In genomic region chr19:35539314-35539713, GRCh38 we compare ENCODE assay signal across 36 cellular contexts. TPM values are rescaled to one million over a fixed set of nuclear protein-coding genes. Genes with fewer than 3 reads are reported as not detected.
"Had no signal": no experiment of that assay in that cellular context is flagged by ENCODE, and none has a peak within 500 bp of the region (broad histone marks: within the 10 kb centered on the region; RNA-seq: fewer than 3 reads in every experiment).

No MANE protein-coding gene starts in this region.

- H3K27ac ChIP-seq: coronary artery, esophagus muscularis mucosa, heart right ventricle, left lung, prostate gland, right atrium auricular region, testis, tibial artery had no signal

- FAIRE-seq: endothelial cell of umbilical vein, islet of Langerhans had no signal

- H3K4me2 ChIP-seq: smooth muscle cell had no signal

- H3K36me3 ChIP-seq: left lung, prostate gland, right atrium auricular region, tibial artery had no signal

- DNase-seq: dermis blood vessel endothelial cell; effector memory CD4-positive, alpha-beta T cell; foreskin melanocyte; glutamatergic neuron; heart right ventricle; hippocampal formation; left cardiac atrium; left lung; mesenchymal stem cell; mucosa of descending colon; naive B cell; nucleus accumbens; stimulated activated CD4-positive, alpha-beta T cell treated with anti-CD3 and anti-CD28 coated beads, Interleukin-12 subunit alpha, Interleukin-12 subunit beta, amount 100 ng/mL, for 4 hours; stimulated activated CD4-positive, alpha-beta T cell treated with anti-CD3 and anti-CD28 coated beads, Interleukin-2, amount 100 ng/mL, for 24 hours; stimulated activated CD4-positive, alpha-beta T cell treated with anti-CD3 and anti-CD28 coated beads, Interleukin-4, amount 100 ng/mL, for 24 hours; stimulated activated naive CD4-positive, alpha-beta T cell treated with Interleukin-2 at 50 U/mL for 16 hours; substantia nigra; testis; tibial artery had no signal

- H3K27me3 ChIP-seq: right atrium auricular region, testis had no signal

- H3K4me3 ChIP-seq: coronary artery, esophagus muscularis mucosa, heart right ventricle, left lung, mucosa of descending colon, prostate gland, right atrium auricular region, smooth muscle cell, testis, tibial artery had no signal

- ATAC-seq: heart right ventricle; left cardiac atrium; left lung; mucosa of descending colon; natural killer cell treated with Interleukin-12 subunit alpha and Interleukin-12 subunit beta and Interleukin-15 and Interleukin-18, amount 100 ng/mL, for 72 hours; sciatic nerve; stimulated activated effector memory CD8-positive, alpha-beta T cell treated with anti-CD3 and anti-CD28 coated beads, Interleukin-12 subunit alpha, Interleukin-12 subunit beta, amount 100 ng/mL, for 72 hours had no signal

- H3K4me1 ChIP-seq: prostate gland had no signal

- H3K9me3 ChIP-seq: esophagus muscularis mucosa, heart right ventricle, left lung, mucosa of descending colon, prostate gland, right atrium auricular region, testis, tibial artery had no signal

RNA-seq across cellular contexts. Expression of gene GAPDHS, which starts 6.1 kb away (rescaled TPM):
- total RNA-seq: dermis blood vessel endothelial cell; endothelial cell of umbilical vein; epithelial cell of proximal tubule; esophagus muscularis mucosa; heart right ventricle; kidney epithelial cell; left cardiac atrium; left lung; lung microvascular endothelial cell; mesothelial cell of epicardium; mucosa of descending colon; natural killer cell treated with Interleukin-12 subunit alpha and Interleukin-12 subunit beta and Interleukin-15 and Interleukin-18, amount 100 ng/mL, for 72 hours; osteocyte; right atrium auricular region; sciatic nerve; smooth muscle cell; urinary bladder had no signal
- polyA plus RNA-seq: endothelial cell of umbilical vein, heart right ventricle, urinary bladder had no signal

RNA-seq across cellular contexts. Expression of gene SBSN, which starts 11.2 kb away (rescaled TPM):
- total RNA-seq: dermis blood vessel endothelial cell; endothelial cell of umbilical vein; epithelial cell of proximal tubule; esophagus muscularis mucosa; heart right ventricle; kidney epithelial cell; left cardiac atrium; lung microvascular endothelial cell; mucosa of descending colon; natural killer cell treated with Interleukin-12 subunit alpha and Interleukin-12 subunit beta and Interleukin-15 and Interleukin-18, amount 100 ng/mL, for 72 hours; osteocyte; right atrium auricular region; sciatic nerve; urinary bladder had no signal
- polyA plus RNA-seq: endothelial cell of umbilical vein had no signal

RNA-seq across cellular contexts. Expression of gene ATP4A, which starts 24.1 kb away (rescaled TPM):
- total RNA-seq: dermis blood vessel endothelial cell; endothelial cell of umbilical vein; epithelial cell of proximal tubule; esophagus muscularis mucosa; heart right ventricle; kidney epithelial cell; left cardiac atrium; left lung; lower leg skin; lung microvascular endothelial cell; mucosa of descending colon; natural killer cell treated with Interleukin-12 subunit alpha and Interleukin-12 subunit beta and Interleukin-15 and Interleukin-18, amount 100 ng/mL, for 72 hours; osteocyte; right atrium auricular region; sciatic nerve; smooth muscle cell; urinary bladder had no signal
- polyA plus RNA-seq: endothelial cell of umbilical vein, heart right ventricle, smooth muscle cell, urinary bladder had no signal

RNA-seq across cellular contexts. Expression of gene DMKN, which starts 25.9 kb away (rescaled TPM):
- total RNA-seq: endothelial cell of umbilical vein, lung microvascular endothelial cell, osteocyte had no signal
- polyA plus RNA-seq: endothelial cell of umbilical vein had no signal
